ENCODE assay signal across 9 cellular contexts in genomic region chrX:40749874-40750273, GRCh38. TPM values are rescaled to one million over a fixed set of nuclear protein-coding genes. Genes with fewer than 3 reads are reported as not detected.
DNase-seq lines count a peak whose midpoint lies in the region; ATAC-seq and TF ChIP-seq lines count a peak whose summit lies in the region.
"Had no signal": no experiment of that assay in that cellular context is flagged by ENCODE, and none has a peak within 500 bp of the region (broad histone marks: within the 10 kb centered on the region; RNA-seq: fewer than 3 reads in every experiment).

No MANE protein-coding gene starts in this region.

- H3K27me3 Mint-ChIP-seq in activated T-helper 1 cell treated with anti-CD3 and anti-CD28 coated beads, Interleukin-12 subunit alpha, Interleukin-12 subunit beta, Interleukin-2, Interleukin-4 antibody, amounts not matched to agents 30 ng/mL and 10 ng/mL and 1 ng/mL, durations not matched to agents 14 hours and 24 hours and 36 hours (ENCODE audit: insufficient read depth): peaks cover 5% of the 10 kb centered on the region
- H3K27me3 Mint-ChIP-seq in nephron progenitor cell (ENCODE audit: low read depth, poor library complexity): peaks cover 6% of the 10 kb centered on the region

- intact Hi-C loops in activated T-helper 1 cell treated with anti-CD3 and anti-CD28 coated beads, Interleukin-12 subunit alpha, Interleukin-12 subunit beta, Interleukin-2, Interleukin-4 antibody, amounts not matched to agents 30 ng/mL and 10 ng/mL and 1 ng/mL, durations not matched to agents 14 hours and 24 hours and 36 hours (cut with micrococcal nuclease): no loop called here

- H3K36me3 Mint-ChIP-seq in activated T-helper 1 cell treated with anti-CD3 and anti-CD28 coated beads, Interleukin-12 subunit alpha, Interleukin-12 subunit beta, Interleukin-2, Interleukin-4 antibody, amounts not matched to agents 30 ng/mL and 10 ng/mL and 1 ng/mL, durations not matched to agents 14 hours and 24 hours and 36 hours (ENCODE audit: low read depth): no peaks in the 10 kb centered on the region
- H3K36me3 Mint-ChIP-seq in nephron progenitor cell (ENCODE audit: low read depth): peaks cover 4% of the 10 kb centered on the region

- no peak for DNase-seq in activated T-helper 1 cell treated with anti-CD3 and anti-CD28 coated beads, Interleukin-12 subunit alpha, Interleukin-12 subunit beta, Interleukin-2, Interleukin-4 antibody, amounts not matched to agents 30 ng/mL and 10 ng/mL and 1 ng/mL, durations not matched to agents 14 hours and 24 hours and 36 hours (ENCODE audit: low spot score)
- DNase-seq in pons (ENCODE audit: low spot score) (peak; percentile 12), NCI-H187 treated with DMSO at 0.1 percent for 48 hours (lab: John Stamatoyannopoulos, UW) (no peak), nephron progenitor cell (no peak)
- DNase-seq: posterior cingulate gyrus; stimulated activated CD8-positive, alpha-beta memory T cell treated with anti-CD3 and anti-CD28 coated beads, Interleukin-4, amount 100 ng/mL, for 48 hours had no signal

- H3K9me3 Mint-ChIP-seq in activated T-helper 1 cell treated with anti-CD3 and anti-CD28 coated beads, Interleukin-12 subunit alpha, Interleukin-12 subunit beta, Interleukin-2, Interleukin-4 antibody, amounts not matched to agents 30 ng/mL and 10 ng/mL and 1 ng/mL, durations not matched to agents 14 hours and 24 hours and 36 hours: peaks cover 16% of the 10 kb centered on the region
- peaks cover 67% of the 10 kb centered on the region for H3K9me3 Mint-ChIP-seq in nephron progenitor cell

- H3K4me3 Mint-ChIP-seq in activated T-helper 1 cell treated with anti-CD3 and anti-CD28 coated beads, Interleukin-12 subunit alpha, Interleukin-12 subunit beta, Interleukin-2, Interleukin-4 antibody, amounts not matched to agents 30 ng/mL and 10 ng/mL and 1 ng/mL, durations not matched to agents 14 hours and 24 hours and 36 hours: peak overlapping the region; percentile 11
- no peak overlapping the region for H3K4me3 Mint-ChIP-seq in nephron progenitor cell

- no peak for TF ChIP-seq CTCF in nephron progenitor cell (IDR thresholded peaks at IDR 0.05)

- ATAC-seq in GM18502 (IDR thresholded peaks at IDR 0.05; ENCODE audit: poor library complexity, unreplicated experiment): peak; percentile 70
- peak; percentile 87 for ATAC-seq in GM21786 (IDR thresholded peaks at IDR 0.05; ENCODE audit: unreplicated experiment)
- ATAC-seq in HG03135 (IDR thresholded peaks at IDR 0.05; ENCODE audit: unreplicated experiment): no peak

- H3K27ac Mint-ChIP-seq in activated T-helper 1 cell treated with anti-CD3 and anti-CD28 coated beads, Interleukin-12 subunit alpha, Interleukin-12 subunit beta, Interleukin-2, Interleukin-4 antibody, amounts not matched to agents 30 ng/mL and 10 ng/mL and 1 ng/mL, durations not matched to agents 14 hours and 24 hours and 36 hours: peak overlapping the region; percentile 34
- H3K27ac Mint-ChIP-seq in nephron progenitor cell: no peak overlapping the region

- peaks cover 20% of the 10 kb centered on the region for H3K4me1 Mint-ChIP-seq in activated T-helper 1 cell treated with anti-CD3 and anti-CD28 coated beads, Interleukin-12 subunit alpha, Interleukin-12 subunit beta, Interleukin-2, Interleukin-4 antibody, amounts not matched to agents 30 ng/mL and 10 ng/mL and 1 ng/mL, durations not matched to agents 14 hours and 24 hours and 36 hours (ENCODE audit: low read depth)
- H3K4me1 Mint-ChIP-seq in nephron progenitor cell: no peaks in the 10 kb centered on the region

RNA-seq across cellular contexts. Expression of gene MED14, which starts 14.5 kb away (rescaled TPM):
- total RNA-seq in activated T-helper 1 cell treated with anti-CD3 and anti-CD28 coated beads, Interleukin-12 subunit alpha, Interleukin-12 subunit beta, Interleukin-2, Interleukin-4 antibody, amounts not matched to agents 30 ng/mL and 10 ng/mL and 1 ng/mL, durations not matched to agents 14 hours and 24 hours and 36 hours: 36.4 and 40.9 TPM in 2 replicates
